1 cellular context compared by ENCODE assay signal in genomic region chr12:24979971-24980730, GRCh38.
TF ChIP-seq lines count a peak whose summit lies in the region.

No MANE protein-coding gene starts in this region.

TF ChIP-seq in HepG2, 621 proteins besides CTCF, POLR2A, EP300 and RAD21:
- TF ChIP-seq E2F5 (CRISPR knock-in tag; conservative IDR thresholded peaks at IDR 0.05) (no peak), ZNF17 (CRISPR knock-in tag; IDR thresholded peaks at IDR 0.05) (no peak), CCDC6 (CRISPR knock-in tag; IDR thresholded peaks at IDR 0.05) (no peak), JUN (CRISPR knock-in tag; IDR thresholded peaks at IDR 0.05) (no peak), ZBTB20 (CRISPR knock-in tag; IDR thresholded peaks at IDR 0.05; ENCODE audit: borderline replicate concordance, low read depth) (no peak), ZNF574 (CRISPR knock-in tag; IDR thresholded peaks at IDR 0.05) (no peak), ZNF512 (CRISPR knock-in tag; IDR thresholded peaks at IDR 0.05) (no peak), BHLHE40 (IDR thresholded peaks at IDR 0.05; ENCODE audit: low read length) (no peak), FUBP1 (CRISPR knock-in tag; IDR thresholded peaks at IDR 0.05; ENCODE audit: borderline replicate concordance) (no peak), HDAC1 (CRISPR knock-in tag; IDR thresholded peaks at IDR 0.05) (no peak), ATF7 (IDR thresholded peaks at IDR 0.05) (no peak), ATF7 (CRISPR knock-in tag; IDR thresholded peaks at IDR 0.05) (no peak), SPEN (CRISPR knock-in tag; IDR thresholded peaks at IDR 0.05; ENCODE audit: low read depth) (no peak), ZSCAN20 (CRISPR knock-in tag; IDR thresholded peaks at IDR 0.05; ENCODE audit: borderline replicate concordance) (no peak), ZNF556 (CRISPR knock-in tag; IDR thresholded peaks at IDR 0.05; ENCODE audit: borderline replicate concordance) (no peak), ZFP90 (CRISPR knock-in tag; IDR thresholded peaks at IDR 0.05; ENCODE audit: borderline replicate concordance) (no peak), ERF (CRISPR knock-in tag; IDR thresholded peaks at IDR 0.05) (no peak), RBFOX2 (IDR thresholded peaks at IDR 0.05; ENCODE audit: low read depth, low read length) (no peak), ZNF180 (CRISPR knock-in tag; IDR thresholded peaks at IDR 0.05; ENCODE audit: borderline replicate concordance, low read depth) (no peak), ZNF773 (CRISPR knock-in tag; IDR thresholded peaks at IDR 0.05; ENCODE audit: borderline replicate concordance) (no peak), SMAD3 (CRISPR knock-in tag; IDR thresholded peaks at IDR 0.05) (no peak)
